ENCODE assay signal across 1 cellular context in the genomic region with DNA sequence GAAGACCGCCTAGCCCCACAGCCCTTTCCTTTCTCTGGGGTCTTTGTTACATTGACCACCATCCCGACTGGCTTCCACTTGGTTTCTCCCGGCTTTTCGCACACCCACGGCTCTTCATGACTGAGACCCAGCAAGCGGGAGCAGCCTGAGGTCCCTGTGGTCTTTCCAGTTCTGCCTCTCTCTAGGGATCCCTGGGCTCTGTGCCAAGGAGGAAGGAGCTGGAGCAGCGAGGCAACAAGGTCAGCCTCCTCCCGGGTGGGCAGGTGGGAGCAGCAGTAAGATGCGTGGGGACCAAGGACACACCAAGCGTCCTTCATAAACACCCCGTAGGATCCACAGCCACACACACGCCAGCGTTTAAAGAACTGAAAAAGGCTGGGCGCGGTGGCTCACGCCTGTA.
TF ChIP-seq lines count a peak whose summit lies in the region.

No MANE protein-coding gene starts in this region.

TF ChIP-seq in HepG2, 621 proteins besides CTCF, POLR2A, EP300 and RAD21:
- TF ChIP-seq, protein P1, sequence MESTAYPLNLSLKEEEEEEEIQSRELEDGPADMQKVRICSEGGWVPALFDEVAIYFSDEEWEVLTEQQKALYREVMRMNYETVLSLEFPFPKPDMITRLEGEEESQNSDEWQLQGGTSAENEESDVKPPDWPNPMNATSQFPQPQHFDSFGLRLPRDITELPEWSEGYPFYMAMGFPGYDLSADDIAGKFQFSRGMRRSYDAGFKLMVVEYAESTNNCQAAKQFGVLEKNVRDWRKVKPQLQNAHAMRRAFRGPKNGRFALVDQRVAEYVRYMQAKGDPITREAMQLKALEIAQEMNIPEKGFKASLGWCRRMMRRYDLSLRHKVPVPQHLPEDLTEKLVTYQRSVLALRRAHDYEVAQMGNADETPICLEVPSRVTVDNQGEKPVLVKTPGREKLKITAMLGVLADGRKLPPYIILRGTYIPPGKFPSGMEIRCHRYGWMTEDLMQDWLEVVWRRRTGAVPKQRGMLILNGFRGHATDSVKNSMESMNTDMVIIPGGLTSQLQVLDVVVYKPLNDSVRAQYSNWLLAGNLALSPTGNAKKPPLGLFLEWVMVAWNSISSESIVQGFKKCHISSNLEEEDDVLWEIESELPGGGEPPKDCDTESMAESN (CRISPR knock-in tag; conservative IDR thresholded peaks at IDR 0.05): no peak
- TF ChIP-seq ATF7-NPFF (CRISPR knock-in tag; IDR thresholded peaks at IDR 0.05; ENCODE audit: low read depth) (no peak), ZNF143 (CRISPR knock-in tag; IDR thresholded peaks at IDR 0.05) (no peak), BCL6 (CRISPR knock-in tag; IDR thresholded peaks at IDR 0.05) (0 out of 2 replicates have a peak, but pooled peaks have one; percentile 31)
- TF ChIP-seq, protein P2, sequence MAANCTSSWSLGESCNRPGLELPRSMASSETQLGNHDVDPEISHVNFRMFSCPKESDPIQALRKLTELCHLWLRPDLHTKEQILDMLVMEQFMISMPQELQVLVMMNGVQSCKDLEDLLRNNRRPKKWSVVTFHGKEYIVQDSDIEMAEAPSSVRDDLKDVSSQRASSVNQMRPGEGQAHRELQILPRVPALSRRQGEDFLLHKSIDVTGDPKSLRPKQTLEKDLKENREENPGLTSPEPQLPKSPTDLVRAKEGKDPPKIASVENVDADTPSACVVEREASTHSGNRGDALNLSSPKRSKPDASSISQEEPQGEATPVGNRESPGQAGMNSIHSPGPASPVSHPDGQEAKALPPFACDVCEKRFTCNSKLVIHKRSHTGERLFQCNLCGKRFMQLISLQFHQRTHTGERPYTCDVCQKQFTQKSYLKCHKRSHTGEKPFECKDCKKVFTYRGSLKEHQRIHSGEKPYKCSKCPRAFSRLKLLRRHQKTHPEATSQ (CRISPR knock-in tag; IDR thresholded peaks at IDR 0.05; ENCODE audit: borderline replicate concordance): no peak
